8 cellular contexts compared by ENCODE assay signal in the genomic region with DNA sequence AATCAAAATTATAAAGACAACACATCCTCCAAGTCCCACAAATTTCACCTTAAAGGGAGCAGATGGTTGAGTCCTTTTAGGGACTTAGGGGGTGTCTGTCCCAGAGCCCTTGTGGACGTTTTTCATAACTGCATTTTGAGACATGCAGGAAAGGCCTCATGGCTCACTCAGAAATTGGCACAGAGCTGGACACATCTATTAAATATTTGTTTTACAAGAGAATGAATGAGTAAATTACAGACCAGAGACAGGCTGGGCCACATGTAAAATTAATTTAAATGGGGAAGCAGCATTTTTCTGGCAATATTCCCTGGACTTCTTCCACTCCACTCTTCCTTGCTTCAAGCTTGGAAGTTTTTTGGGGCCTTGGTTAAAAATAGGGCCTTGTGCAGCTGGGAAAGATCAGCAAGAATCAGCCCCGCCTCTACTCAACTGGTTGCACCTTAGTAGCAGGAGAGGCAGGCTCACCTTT. TPM values are rescaled to one million over a fixed set of nuclear protein-coding genes. Genes with fewer than 3 reads are reported as not detected.
DNase-seq lines count a peak whose midpoint lies in the region; ATAC-seq and TF ChIP-seq lines count a peak whose summit lies in the region.
"Had no signal": no experiment of that assay in that cellular context is flagged by ENCODE, and none has a peak within 500 bp of the region (broad histone marks: within the 10 kb centered on the region; RNA-seq: fewer than 3 reads in every experiment).

No MANE protein-coding gene starts in this region.

- peak; percentile 58 for DNase-seq in NCI-H2081 treated with DMSO at 0.1 percent for 48 hours (lab: John Stamatoyannopoulos, UW)
- peak; percentile 48 for DNase-seq in fibroblast of gingiva (ENCODE audit: low read depth)
- DNase-seq in sciatic nerve (ENCODE audit: low spot score) = no peak
- DNase-seq in NCI-H526 treated with DMSO at 0.1 percent for 48 hours (lab: John Stamatoyannopoulos, UW) = no peak
- no peak for DNase-seq in HT-29 (ENCODE audit: low spot score)
- DNase-seq in GM03348 (ENCODE audit: low spot score) = no peak
- DNase-seq: activated naive CD4-positive, alpha-beta T cell treated with anti-CD3 and anti-CD28 coated beads for 36 hours had no signal

- peak; percentile 32 for TF ChIP-seq CTCF in GM12873 (IDR thresholded peaks at IDR 0.05; ENCODE audit: insufficient read depth, low read depth, low read length, missing control alignments)

- intact Hi-C loops in sciatic nerve (cut with DNase I) = no loop called here

- ATAC-seq in sciatic nerve = peak; percentile 45

RNA-seq across cellular contexts. Expression of a gene that starts 20.0 kb away (rescaled TPM):
- 303 TPM for total RNA-seq in sciatic nerve
- total RNA-seq in HT-29 (2014; rRNA removed; shearing (Covaris generic)) = 29.4 and 46.6 TPM in 2 replicates

Comparison
In these comparisons a context has a peak if more than half of its experiments do, and no peak if none do; other contexts are left out.
1. DNase-seq: peak in NCI-H2081 treated with DMSO at 0.1 percent for 48 hours (single experiment) and fibroblast of gingiva (single experiment); none in sciatic nerve (single experiment), NCI-H526 treated with DMSO at 0.1 percent for 48 hours (single experiment), HT-29 (single experiment) and GM03348 (single experiment).